Comparison of ENCODE assay signal across 9 cellular contexts in genomic region chr9:93475856-93476255, GRCh38.
"Had no signal": no experiment of that assay in that cellular context is flagged by ENCODE, and none has a peak within 500 bp of the region (broad histone marks: within the 10 kb centered on the region; RNA-seq: fewer than 3 reads in every experiment).

No MANE protein-coding gene starts in this region.

- H3K9me3 Mint-ChIP-seq: activated T-helper 17 cell treated with anti-CD3 and anti-CD28 coated beads, Interleukin-2, amount 50 U/mL, for 72 hours had no signal

- ATAC-seq: activated CD4-positive, CD25-positive, alpha-beta regulatory T cell treated with anti-CD3 and anti-CD28 coated beads, Interleukin-2, amount 50 U/mL, for 24 hours; activated T-helper 17 cell treated with anti-CD3 and anti-CD28 coated beads, Interleukin-2, amount 50 U/mL, for 72 hours had no signal

- H3K27ac Mint-ChIP-seq: activated T-helper 17 cell treated with anti-CD3 and anti-CD28 coated beads, Interleukin-2, amount 50 U/mL, for 72 hours had no signal

- DNase-seq: activated CD4-positive, alpha-beta T cell treated with anti-CD3 and anti-CD28 coated beads, Interleukin-2, amount 50 U/mL, for 4 hours; aorta; hippocampal formation; retina; stimulated activated CD4-positive, alpha-beta T cell treated with anti-CD3 and anti-CD28 coated beads, Interleukin-4, amount 100 ng/mL, for 4 hours; tibial artery had no signal

- H3K4me3 Mint-ChIP-seq: activated naive CD8-positive, alpha-beta T cell; activated T-helper 17 cell treated with anti-CD3 and anti-CD28 coated beads, Interleukin-2, amount 50 U/mL, for 72 hours had no signal

- H3K27me3 Mint-ChIP-seq: activated naive CD8-positive, alpha-beta T cell; activated T-helper 17 cell treated with anti-CD3 and anti-CD28 coated beads, Interleukin-2, amount 50 U/mL, for 72 hours had no signal
